10 cellular contexts compared by ENCODE assay signal in genomic region chr11:68142028-68142412, GRCh38. TPM values are rescaled to one million over a fixed set of nuclear protein-coding genes. Genes with fewer than 3 reads are reported as not detected.
DNase-seq lines count a peak whose midpoint lies in the region; ATAC-seq and FAIRE-seq lines count a peak whose summit lies in the region.
"Had no signal": no experiment of that assay in that cellular context is flagged by ENCODE, and none has a peak within 500 bp of the region (broad histone marks: within the 10 kb centered on the region; RNA-seq: fewer than 3 reads in every experiment).

No MANE protein-coding gene starts in this region.

- peaks cover 1% of the 10 kb centered on the region for H3K79me1 ChIP-seq in neuronal stem cell (ENCODE audit: low read depth, low read length)

- H3K4me1 ChIP-seq in BLaER1 treated with 17β-estradiol and CSF1 and Interleukin-3, amounts not matched to agents 10 nM and 100 nM: peaks cover 69 to 79% (median 76%) of the 10 kb centered on the region in 10 experiments
- H3K4me1 ChIP-seq in neuronal stem cell (ENCODE audit: control insufficient read depth in 2 of 2, insufficient read depth in 1 of 2, low read depth in 1 of 2, low read length in 2 of 2): peaks cover 0 to 2% of the 10 kb centered on the region in 2 donors

- peaks cover 0 to 30% (median 16%) of the 10 kb centered on the region in 11 experiments; a peak in 17 of 22 replicates for H4K20me1 ChIP-seq in BLaER1 treated with 17β-estradiol and CSF1 and Interleukin-3, amounts not matched to agents 10 nM and 100 nM

- DNase-seq in NOMO-1 (lab: John Stamatoyannopoulos, UW; ENCODE audit: unreplicated experiment in 2 of 2) (peak; percentile 77 to 91), neuronal stem cell (ENCODE audit: low spot score) (no peak), GM19239 (ENCODE audit: insufficient read length, low spot score) (no peak), mucosa of gallbladder (ENCODE audit: low spot score) (no peak), retina (no peak)
- peak; percentile 36 for DNase-seq in activated T-cell treated with anti-CD3 and anti-CD28 coated beads, Interleukin-2, amount 50 U/mL, for 4 hours

- FAIRE-seq in GM19239 (lab: Jason Lieb, UNC): no peak
- FAIRE-seq: endothelial cell of umbilical vein had no signal

- H2AFZ ChIP-seq in neuronal stem cell (ENCODE audit: low read length): no peak overlapping the region

- peak overlapping the region in 10 of 11 experiments; percentile 23 to 70 (median 60); a peak in 18 of 22 replicates for H3K9ac ChIP-seq in BLaER1 treated with 17β-estradiol and CSF1 and Interleukin-3, amounts not matched to agents 10 nM and 100 nM
- no peak overlapping the region for H3K9ac ChIP-seq in neuronal stem cell (ENCODE audit: low read depth, low read length, poor library complexity)

- H3K18ac ChIP-seq in neuronal stem cell (ENCODE audit: low read length): peak overlapping the region; percentile 57

- peak; percentile 71 to 78 for ATAC-seq in activated T-cell treated with anti-CD3 and anti-CD28 coated beads, Interleukin-2, amount 50 U/mL, for 4 hours
- ATAC-seq in HG03342 (IDR thresholded peaks at IDR 0.05; ENCODE audit: unreplicated experiment): no peak

- H3K14ac ChIP-seq in neuronal stem cell (ENCODE audit: low read length): peak overlapping the region; percentile 91

- peak overlapping the region; percentile 68 for H2AK5ac ChIP-seq in neuronal stem cell (ENCODE audit: low read depth, low read length)

- H3K36me3 ChIP-seq in BLaER1 treated with 17β-estradiol and CSF1 and Interleukin-3, amounts not matched to agents 10 nM and 100 nM: no peaks in the 10 kb centered on the region
- no peaks in the 10 kb centered on the region for H3K36me3 ChIP-seq in neuronal stem cell (replicated peaks in 1 of 2; ENCODE audit: control insufficient read depth in 2 of 2, insufficient read depth in 2 of 2, low read length in 2 of 2)

- peak overlapping the region; percentile 48 to 77 (median 69); a peak in 21 of 22 replicates for H3K27ac ChIP-seq in BLaER1 treated with 17β-estradiol and CSF1 and Interleukin-3, amounts not matched to agents 10 nM and 100 nM
- H3K27ac ChIP-seq in neuronal stem cell (replicated peaks; ENCODE audit: low read length): no peak overlapping the region
- H3K27ac ChIP-seq: SK-N-MC had no signal

- no peak overlapping the region for H2BK12ac ChIP-seq in neuronal stem cell (ENCODE audit: low read length)

- H3K4me2 ChIP-seq in BLaER1 treated with 17β-estradiol and CSF1 and Interleukin-3, amounts not matched to agents 10 nM and 100 nM: peak overlapping the region; percentile 88 to 99 (median 95)
- no peak overlapping the region for H3K4me2 ChIP-seq in neuronal stem cell (ENCODE audit: insufficient read depth, low read length, poor library complexity, severe bottlenecking)

- H2BK5ac ChIP-seq in neuronal stem cell (ENCODE audit: low read length): peak overlapping the region; percentile 71

- peaks cover 10% of the 10 kb centered on the region for H3K4me1 Mint-ChIP-seq in activated T-cell treated with anti-CD3 and anti-CD28 coated beads, Interleukin-2, amount 50 U/mL, for 4 hours (ENCODE audit: low read depth)

- no peak overlapping the region for H2BK120ac ChIP-seq in neuronal stem cell (ENCODE audit: low read depth, low read length)

- peaks cover 0 to 25% (median 0%) of the 10 kb centered on the region in 11 experiments; a peak in 5 of 22 replicates for H3K27me3 ChIP-seq in BLaER1 treated with 17β-estradiol and CSF1 and Interleukin-3, amounts not matched to agents 10 nM and 100 nM
- H3K27me3 ChIP-seq in neuronal stem cell (ENCODE audit: control insufficient read depth in 3 of 3, insufficient read depth in 3 of 3, low read depth in 1 of 3, low read length in 3 of 3): peaks cover 0 to 12% (median 0%) of the 10 kb centered on the region in 3 experiments

- H3K9me3 Mint-ChIP-seq in activated T-cell treated with anti-CD3 and anti-CD28 coated beads, Interleukin-2, amount 50 U/mL, for 4 hours: no peaks in the 10 kb centered on the region

- peaks cover 0 to 6% (median 2%) of the 10 kb centered on the region in 11 experiments; a peak in 11 of 22 replicates for H3K9me3 ChIP-seq in BLaER1 treated with 17β-estradiol and CSF1 and Interleukin-3, amounts not matched to agents 10 nM and 100 nM (replicated peaks in 1 of 11)
- H3K9me3 ChIP-seq in neuronal stem cell (replicated peaks in 1 of 2; ENCODE audit: control insufficient read depth in 2 of 2, insufficient read depth in 1 of 2, low read depth in 1 of 2, low read length in 2 of 2): no peaks in the 10 kb centered on the region

- peaks cover 2% of the 10 kb centered on the region for H3K27me3 Mint-ChIP-seq in activated T-cell treated with anti-CD3 and anti-CD28 coated beads, Interleukin-2, amount 50 U/mL, for 4 hours (ENCODE audit: low read depth)

- H3K4ac ChIP-seq in neuronal stem cell (ENCODE audit: low read length): no peak overlapping the region

- no peaks in the 10 kb centered on the region for H3K36me3 Mint-ChIP-seq in activated T-cell treated with anti-CD3 and anti-CD28 coated beads, Interleukin-2, amount 50 U/mL, for 4 hours (ENCODE audit: insufficient read depth)

- peak overlapping the region; percentile 29 for H3K4me3 Mint-ChIP-seq in activated T-cell treated with anti-CD3 and anti-CD28 coated beads, Interleukin-2, amount 50 U/mL, for 4 hours

- no peak overlapping the region for H4K8ac ChIP-seq in neuronal stem cell (ENCODE audit: low read depth, low read length)

- no CpG with 5 or more reads among the region's 13 CpGs for WGBS in neuronal stem cell (ENCODE audit: extremely low coverage in 2 of 2, insufficient read length in 2 of 2, insufficient replicate concordance in 1 of 2), 2 donors

- peak overlapping the region in 9 of 10 experiments; percentile 3 to 49 (median 37); a peak in 12 of 20 replicates for H3K4me3 ChIP-seq in BLaER1 treated with 17β-estradiol and CSF1 and Interleukin-3, amounts not matched to agents 10 nM and 100 nM
- no peak overlapping the region for H3K4me3 ChIP-seq in neuronal stem cell (ENCODE audit: low read length in 2 of 2)
- H3K4me3 ChIP-seq: SK-N-MC had no signal

- no peak overlapping the region for H4K91ac ChIP-seq in neuronal stem cell (ENCODE audit: low read depth, low read length, poor library complexity)

- H3K23ac ChIP-seq in neuronal stem cell (ENCODE audit: low read depth, low read length, poor library complexity): peak overlapping the region; percentile 75

- H2BK15ac ChIP-seq in neuronal stem cell (ENCODE audit: low read length): no peak overlapping the region

RNA-seq across cellular contexts. Expression of gene CHKA, which starts 20.8 kb away (rescaled TPM):
- 10 to 100 TPM; 15.1 to 20.2 (median 18.9) TPM for total RNA-seq in activated T-cell treated with anti-CD3 and anti-CD28 coated beads, Interleukin-2, amount 50 U/mL, for 4 hours
- 21.6 TPM for polyA plus RNA-seq in neuronal stem cell (2013, experiment 1 of 2)
- polyA plus RNA-seq in neuronal stem cell (2013, experiment 2 of 2): 22.9 TPM
- total RNA-seq in mucosa of gallbladder: 61.4 TPM

Comparison
In these comparisons a context has a peak if more than half of its experiments do, and no peak if none do; other contexts are left out.
1. H3K4me3 ChIP-seq: peak in BLaER1 treated with 17β-estradiol and CSF1 and Interleukin-3, amounts not matched to agents 10 nM and 100 nM (9 of 10); none in neuronal stem cell (0 of 2).
2. DNase-seq: peak in NOMO-1 (2 of 2) and activated T-cell treated with anti-CD3 and anti-CD28 coated beads, Interleukin-2, amount 50 U/mL, for 4 hours (single experiment); none in neuronal stem cell (single experiment), GM19239 (single experiment), mucosa of gallbladder (single experiment) and retina (single experiment).